1 cellular context compared by ENCODE assay signal in the genomic region with DNA sequence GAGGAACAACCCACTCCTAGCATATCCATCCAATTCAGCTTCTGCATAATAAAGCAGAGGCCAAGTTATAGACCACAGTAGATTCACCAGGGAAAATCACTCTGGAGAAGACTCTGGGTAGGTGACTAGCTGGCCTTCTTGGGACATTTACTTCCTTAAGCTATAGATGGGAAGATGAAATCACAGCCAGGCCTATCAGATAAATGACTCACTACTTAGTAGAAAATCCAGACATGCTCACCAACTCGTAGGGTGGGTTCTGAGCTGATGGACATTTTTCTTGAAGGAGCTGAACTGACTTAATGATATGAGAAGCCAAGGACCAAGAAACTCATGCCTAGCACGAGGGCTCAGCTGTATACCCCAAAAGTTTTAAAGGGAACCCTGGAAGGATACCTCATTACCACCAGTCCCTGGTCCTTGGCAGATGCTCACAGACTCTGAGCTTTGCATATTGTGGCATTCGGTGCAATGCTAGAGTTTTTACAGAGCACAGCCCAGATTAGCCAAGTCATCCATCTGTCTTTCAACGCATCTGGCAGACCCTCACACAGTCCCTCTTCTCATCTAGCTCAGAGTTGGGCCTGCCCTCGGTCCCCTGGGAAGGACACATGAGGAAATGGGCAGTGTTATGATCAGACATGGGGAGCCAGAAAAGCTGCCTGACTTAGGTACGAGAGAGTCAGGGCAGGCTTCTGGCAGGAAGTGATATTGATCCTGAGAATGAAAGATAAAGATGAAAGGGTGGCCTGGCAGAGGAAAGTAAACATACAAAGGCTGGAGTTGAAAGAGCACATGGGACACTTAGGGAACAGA.
TF ChIP-seq lines count a peak whose summit lies in the region.

No MANE protein-coding gene starts in this region.

TF ChIP-seq in HepG2, 621 proteins besides CTCF, POLR2A, EP300 and RAD21 (continued from another document and continues in another):
- TF ChIP-seq, protein P1, sequence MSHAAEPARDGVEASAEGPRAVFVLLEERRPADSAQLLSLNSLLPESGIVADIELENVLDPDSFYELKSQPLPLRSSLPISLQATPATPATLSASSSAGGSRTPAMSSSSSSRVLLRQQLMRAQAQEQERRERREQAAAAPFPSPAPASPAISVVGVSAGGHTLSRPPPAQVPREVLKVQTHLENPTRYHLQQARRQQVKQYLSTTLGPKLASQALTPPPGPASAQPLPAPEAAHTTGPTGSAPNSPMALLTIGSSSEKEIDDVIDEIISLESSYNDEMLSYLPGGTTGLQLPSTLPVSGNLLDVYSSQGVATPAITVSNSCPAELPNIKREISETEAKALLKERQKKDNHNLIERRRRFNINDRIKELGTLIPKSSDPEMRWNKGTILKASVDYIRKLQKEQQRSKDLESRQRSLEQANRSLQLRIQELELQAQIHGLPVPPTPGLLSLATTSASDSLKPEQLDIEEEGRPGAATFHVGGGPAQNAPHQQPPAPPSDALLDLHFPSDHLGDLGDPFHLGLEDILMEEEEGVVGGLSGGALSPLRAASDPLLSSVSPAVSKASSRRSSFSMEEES (CRISPR knock-in tag; IDR thresholded peaks at IDR 0.05) = peak; percentile 88
- TF ChIP-seq JUN (CRISPR knock-in tag; IDR thresholded peaks at IDR 0.05) (0 out of 2 replicates have a peak, but pooled peaks have one; percentile 80), HDAC6 (IDR thresholded peaks at IDR 0.05; ENCODE audit: low read depth, low read length) (no peak), ZNF619 (CRISPR knock-in tag; IDR thresholded peaks at IDR 0.05) (no peak), ZNF768 (CRISPR knock-in tag; IDR thresholded peaks at IDR 0.05) (no peak), TRIM24 (CRISPR knock-in tag; IDR thresholded peaks at IDR 0.05) (no peak; the same call in 1 of the 2 replicates), SCMH1 (CRISPR knock-in tag; IDR thresholded peaks at IDR 0.05; ENCODE audit: borderline replicate concordance) (no peak), DPF2 (CRISPR knock-in tag; IDR thresholded peaks at IDR 0.05; ENCODE audit: borderline replicate concordance, low read depth) (peak; percentile 98), ZNF414 (CRISPR knock-in tag; IDR thresholded peaks at IDR 0.05) (peak; percentile 88; the same call in 1 of the 2 replicates), ZNF614 (CRISPR knock-in tag; IDR thresholded peaks at IDR 0.05; ENCODE audit: borderline replicate concordance) (peak; percentile 91; the same call in 1 of the 2 replicates), LRRFIP1 (CRISPR knock-in tag; conservative IDR thresholded peaks at IDR 0.05) (no peak), ZBTB42 (CRISPR knock-in tag; IDR thresholded peaks at IDR 0.05) (no peak), SRF (IDR thresholded peaks at IDR 0.05; ENCODE audit: low read depth, low read length) (no peak; the same call in 1 of the 2 replicates), PRPF4 (IDR thresholded peaks at IDR 0.05; ENCODE audit: low read depth, low read length, poor library complexity, severe bottlenecking) (no peak), ZNF891 (CRISPR knock-in tag; IDR thresholded peaks at IDR 0.05) (no peak), FOSL2 (CRISPR knock-in tag; IDR thresholded peaks at IDR 0.05) (peak; percentile 77), MEF2D (CRISPR knock-in tag; IDR thresholded peaks at IDR 0.05) (peak; percentile 72; the same call in 1 of the 2 replicates), ZNF780A (CRISPR knock-in tag; IDR thresholded peaks at IDR 0.05) (no peak), NFYB (CRISPR knock-in tag; IDR thresholded peaks at IDR 0.05) (no peak), KLF11 (CRISPR knock-in tag; IDR thresholded peaks at IDR 0.05) (no peak), ZNF329 (CRISPR knock-in tag; IDR thresholded peaks at IDR 0.05; ENCODE audit: low read depth) (no peak), JUNB (CRISPR knock-in tag; IDR thresholded peaks at IDR 0.05; ENCODE audit: borderline replicate concordance) (peak; percentile 53; the same call in 1 of the 2 replicates), ASH2L (IDR thresholded peaks at IDR 0.05; ENCODE audit: insufficient read length, low read depth, low read length) (peak; percentile 86), NR2F6 (IDR thresholded peaks at IDR 0.05) (peak; percentile 83), NR2F6 (CRISPR knock-in tag; IDR thresholded peaks at IDR 0.05) (peak; percentile 90), PHF20 (CRISPR knock-in tag; IDR thresholded peaks at IDR 0.05) (no peak), JDP2 (CRISPR knock-in tag; IDR thresholded peaks at IDR 0.05; ENCODE audit: borderline replicate concordance) (no peak), ARID2 (CRISPR knock-in tag; IDR thresholded peaks at IDR 0.05; ENCODE audit: borderline replicate concordance) (no peak), ZNF678 (CRISPR knock-in tag; IDR thresholded peaks at IDR 0.05) (no peak; the same call in 1 of the 2 replicates), EZH2 (conservative IDR thresholded peaks at IDR 0.05; ENCODE audit: low read depth, low read length) (no peak)
- TF ChIP-seq, protein P2, sequence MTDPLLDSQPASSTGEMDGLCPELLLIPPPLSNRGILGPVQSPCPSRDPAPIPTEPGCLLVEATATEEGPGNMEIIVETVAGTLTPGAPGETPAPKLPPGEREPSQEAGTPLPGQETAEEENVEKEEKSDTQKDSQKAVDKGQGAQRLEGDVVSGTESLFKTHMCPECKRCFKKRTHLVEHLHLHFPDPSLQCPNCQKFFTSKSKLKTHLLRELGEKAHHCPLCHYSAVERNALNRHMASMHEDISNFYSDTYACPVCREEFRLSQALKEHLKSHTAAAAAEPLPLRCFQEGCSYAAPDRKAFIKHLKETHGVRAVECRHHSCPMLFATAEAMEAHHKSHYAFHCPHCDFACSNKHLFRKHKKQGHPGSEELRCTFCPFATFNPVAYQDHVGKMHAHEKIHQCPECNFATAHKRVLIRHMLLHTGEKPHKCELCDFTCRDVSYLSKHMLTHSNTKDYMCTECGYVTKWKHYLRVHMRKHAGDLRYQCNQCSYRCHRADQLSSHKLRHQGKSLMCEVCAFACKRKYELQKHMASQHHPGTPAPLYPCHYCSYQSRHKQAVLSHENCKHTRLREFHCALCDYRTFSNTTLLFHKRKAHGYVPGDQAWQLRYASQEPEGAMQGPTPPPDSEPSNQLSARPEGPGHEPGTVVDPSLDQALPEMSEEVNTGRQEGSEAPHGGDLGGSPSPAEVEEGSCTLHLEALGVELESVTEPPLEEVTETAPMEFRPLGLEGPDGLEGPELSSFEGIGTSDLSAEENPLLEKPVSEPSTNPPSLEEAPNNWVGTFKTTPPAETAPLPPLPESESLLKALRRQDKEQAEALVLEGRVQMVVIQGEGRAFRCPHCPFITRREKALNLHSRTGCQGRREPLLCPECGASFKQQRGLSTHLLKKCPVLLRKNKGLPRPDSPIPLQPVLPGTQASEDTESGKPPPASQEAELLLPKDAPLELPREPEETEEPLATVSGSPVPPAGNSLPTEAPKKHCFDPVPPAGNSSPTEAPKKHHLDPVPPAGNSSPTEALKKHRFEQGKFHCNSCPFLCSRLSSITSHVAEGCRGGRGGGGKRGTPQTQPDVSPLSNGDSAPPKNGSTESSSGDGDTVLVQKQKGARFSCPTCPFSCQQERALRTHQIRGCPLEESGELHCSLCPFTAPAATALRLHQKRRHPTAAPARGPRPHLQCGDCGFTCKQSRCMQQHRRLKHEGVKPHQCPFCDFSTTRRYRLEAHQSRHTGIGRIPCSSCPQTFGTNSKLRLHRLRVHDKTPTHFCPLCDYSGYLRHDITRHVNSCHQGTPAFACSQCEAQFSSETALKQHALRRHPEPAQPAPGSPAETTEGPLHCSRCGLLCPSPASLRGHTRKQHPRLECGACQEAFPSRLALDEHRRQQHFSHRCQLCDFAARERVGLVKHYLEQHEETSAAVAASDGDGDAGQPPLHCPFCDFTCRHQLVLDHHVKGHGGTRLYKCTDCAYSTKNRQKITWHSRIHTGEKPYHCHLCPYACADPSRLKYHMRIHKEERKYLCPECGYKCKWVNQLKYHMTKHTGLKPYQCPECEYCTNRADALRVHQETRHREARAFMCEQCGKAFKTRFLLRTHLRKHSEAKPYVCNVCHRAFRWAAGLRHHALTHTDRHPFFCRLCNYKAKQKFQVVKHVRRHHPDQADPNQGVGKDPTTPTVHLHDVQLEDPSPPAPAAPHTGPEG (CRISPR knock-in tag; IDR thresholded peaks at IDR 0.05) = no peak
- TF ChIP-seq, protein P3, sequence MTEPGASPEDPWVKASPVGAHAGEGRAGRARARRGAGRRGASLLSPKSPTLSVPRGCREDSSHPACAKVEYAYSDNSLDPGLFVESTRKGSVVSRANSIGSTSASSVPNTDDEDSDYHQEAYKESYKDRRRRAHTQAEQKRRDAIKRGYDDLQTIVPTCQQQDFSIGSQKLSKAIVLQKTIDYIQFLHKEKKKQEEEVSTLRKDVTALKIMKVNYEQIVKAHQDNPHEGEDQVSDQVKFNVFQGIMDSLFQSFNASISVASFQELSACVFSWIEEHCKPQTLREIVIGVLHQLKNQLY (CRISPR knock-in tag; IDR thresholded peaks at IDR 0.05) = peak; percentile 57; the same call in 1 of the 2 replicates
- TF ChIP-seq, protein P4, sequence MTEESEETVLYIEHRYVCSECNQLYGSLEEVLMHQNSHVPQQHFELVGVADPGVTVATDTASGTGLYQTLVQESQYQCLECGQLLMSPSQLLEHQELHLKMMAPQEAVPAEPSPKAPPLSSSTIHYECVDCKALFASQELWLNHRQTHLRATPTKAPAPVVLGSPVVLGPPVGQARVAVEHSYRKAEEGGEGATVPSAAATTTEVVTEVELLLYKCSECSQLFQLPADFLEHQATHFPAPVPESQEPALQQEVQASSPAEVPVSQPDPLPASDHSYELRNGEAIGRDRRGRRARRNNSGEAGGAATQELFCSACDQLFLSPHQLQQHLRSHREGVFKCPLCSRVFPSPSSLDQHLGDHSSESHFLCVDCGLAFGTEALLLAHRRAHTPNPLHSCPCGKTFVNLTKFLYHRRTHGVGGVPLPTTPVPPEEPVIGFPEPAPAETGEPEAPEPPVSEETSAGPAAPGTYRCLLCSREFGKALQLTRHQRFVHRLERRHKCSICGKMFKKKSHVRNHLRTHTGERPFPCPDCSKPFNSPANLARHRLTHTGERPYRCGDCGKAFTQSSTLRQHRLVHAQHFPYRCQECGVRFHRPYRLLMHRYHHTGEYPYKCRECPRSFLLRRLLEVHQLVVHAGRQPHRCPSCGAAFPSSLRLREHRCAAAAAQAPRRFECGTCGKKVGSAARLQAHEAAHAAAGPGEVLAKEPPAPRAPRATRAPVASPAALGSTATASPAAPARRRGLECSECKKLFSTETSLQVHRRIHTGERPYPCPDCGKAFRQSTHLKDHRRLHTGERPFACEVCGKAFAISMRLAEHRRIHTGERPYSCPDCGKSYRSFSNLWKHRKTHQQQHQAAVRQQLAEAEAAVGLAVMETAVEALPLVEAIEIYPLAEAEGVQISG (CRISPR knock-in tag; IDR thresholded peaks at IDR 0.05) = peak; percentile 49; the same call in 1 of the 2 replicates
- TF ChIP-seq, protein P5, sequence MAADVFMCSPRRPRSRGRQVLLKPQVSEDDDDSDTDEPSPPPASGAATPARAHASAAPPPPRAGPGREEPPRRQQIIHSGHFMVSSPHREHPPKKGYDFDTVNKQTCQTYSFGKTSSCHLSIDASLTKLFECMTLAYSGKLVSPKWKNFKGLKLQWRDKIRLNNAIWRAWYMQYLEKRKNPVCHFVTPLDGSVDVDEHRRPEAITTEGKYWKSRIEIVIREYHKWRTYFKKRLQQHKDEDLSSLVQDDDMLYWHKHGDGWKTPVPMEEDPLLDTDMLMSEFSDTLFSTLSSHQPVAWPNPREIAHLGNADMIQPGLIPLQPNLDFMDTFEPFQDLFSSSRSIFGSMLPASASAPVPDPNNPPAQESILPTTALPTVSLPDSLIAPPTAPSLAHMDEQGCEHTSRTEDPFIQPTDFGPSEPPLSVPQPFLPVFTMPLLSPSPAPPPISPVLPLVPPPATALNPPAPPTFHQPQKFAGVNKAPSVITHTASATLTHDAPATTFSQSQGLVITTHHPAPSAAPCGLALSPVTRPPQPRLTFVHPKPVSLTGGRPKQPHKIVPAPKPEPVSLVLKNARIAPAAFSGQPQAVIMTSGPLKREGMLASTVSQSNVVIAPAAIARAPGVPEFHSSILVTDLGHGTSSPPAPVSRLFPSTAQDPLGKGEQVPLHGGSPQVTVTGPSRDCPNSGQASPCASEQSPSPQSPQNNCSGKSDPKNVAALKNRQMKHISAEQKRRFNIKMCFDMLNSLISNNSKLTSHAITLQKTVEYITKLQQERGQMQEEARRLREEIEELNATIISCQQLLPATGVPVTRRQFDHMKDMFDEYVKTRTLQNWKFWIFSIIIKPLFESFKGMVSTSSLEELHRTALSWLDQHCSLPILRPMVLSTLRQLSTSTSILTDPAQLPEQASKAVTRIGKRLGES (CRISPR knock-in tag; IDR thresholded peaks at IDR 0.05; ENCODE audit: borderline replicate concordance) = no peak
- TF ChIP-seq, protein P6, sequence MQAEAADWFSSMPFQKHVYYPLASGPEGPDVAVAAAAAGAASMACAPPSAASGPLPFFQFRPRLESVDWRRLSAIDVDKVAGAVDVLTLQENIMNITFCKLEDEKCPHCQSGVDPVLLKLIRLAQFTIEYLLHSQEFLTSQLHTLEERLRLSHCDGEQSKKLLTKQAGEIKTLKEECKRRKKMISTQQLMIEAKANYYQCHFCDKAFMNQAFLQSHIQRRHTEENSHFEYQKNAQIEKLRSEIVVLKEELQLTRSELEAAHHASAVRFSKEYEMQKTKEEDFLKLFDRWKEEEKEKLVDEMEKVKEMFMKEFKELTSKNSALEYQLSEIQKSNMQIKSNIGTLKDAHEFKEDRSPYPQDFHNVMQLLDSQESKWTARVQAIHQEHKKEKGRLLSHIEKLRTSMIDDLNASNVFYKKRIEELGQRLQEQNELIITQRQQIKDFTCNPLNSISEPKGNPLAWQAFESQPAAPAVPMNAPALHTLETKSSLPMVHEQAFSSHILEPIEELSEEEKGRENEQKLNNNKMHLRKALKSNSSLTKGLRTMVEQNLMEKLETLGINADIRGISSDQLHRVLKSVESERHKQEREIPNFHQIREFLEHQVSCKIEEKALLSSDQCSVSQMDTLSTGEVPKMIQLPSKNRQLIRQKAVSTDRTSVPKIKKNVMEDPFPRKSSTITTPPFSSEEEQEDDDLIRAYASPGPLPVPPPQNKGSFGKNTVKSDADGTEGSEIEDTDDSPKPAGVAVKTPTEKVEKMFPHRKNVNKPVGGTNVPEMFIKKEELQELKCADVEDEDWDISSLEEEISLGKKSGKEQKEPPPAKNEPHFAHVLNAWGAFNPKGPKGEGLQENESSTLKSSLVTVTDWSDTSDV (CRISPR knock-in tag; IDR thresholded peaks at IDR 0.05) = no peak
